8 cellular contexts compared by ENCODE assay signal in the genomic region with DNA sequence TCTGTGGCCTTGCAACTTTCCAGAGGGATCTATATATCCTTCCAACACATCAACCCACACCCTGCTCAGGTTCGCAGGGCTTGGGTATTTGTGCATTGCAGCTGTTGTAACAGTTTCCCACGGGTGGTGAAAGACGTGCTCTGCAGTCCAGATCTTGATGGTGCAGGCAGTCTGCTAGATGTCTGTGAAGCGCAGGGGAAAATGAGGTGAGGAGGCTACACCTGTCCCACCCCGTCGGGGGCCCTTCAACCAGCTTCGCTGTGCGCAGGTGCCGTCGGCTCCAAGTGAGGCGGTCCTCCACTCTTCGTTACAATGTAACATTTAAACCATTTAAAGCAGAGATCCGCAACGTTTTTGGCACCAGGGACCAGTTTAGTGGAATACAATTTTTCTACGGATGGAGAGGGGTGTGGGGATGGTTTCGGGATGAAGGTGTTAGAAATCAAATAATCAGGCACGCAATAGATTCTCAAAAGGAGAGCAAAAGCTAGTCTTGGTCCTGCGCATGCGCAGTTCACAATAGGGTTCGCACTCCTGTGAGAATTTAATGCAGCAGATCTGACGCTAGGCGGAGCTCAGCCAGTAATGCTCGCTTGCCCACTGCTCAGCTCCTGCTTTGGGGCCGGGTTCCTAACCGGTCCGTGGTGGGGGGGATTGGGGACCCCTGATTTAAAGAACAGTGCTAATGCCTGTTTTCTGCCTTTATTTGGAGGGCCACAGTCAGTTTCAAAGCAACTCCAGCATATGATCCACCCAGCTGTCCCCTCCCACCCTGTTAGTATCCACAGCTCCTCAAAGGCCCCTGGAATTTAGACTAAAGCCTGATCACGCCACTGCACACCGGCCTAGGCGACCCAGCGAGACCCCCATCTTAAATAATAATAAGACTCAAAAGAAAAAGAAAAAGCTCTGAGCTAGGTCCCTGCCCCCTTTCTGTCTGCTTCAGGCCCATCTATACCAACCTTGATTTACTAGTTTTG.
DNase-seq lines count a peak whose midpoint lies in the region; ATAC-seq and TF ChIP-seq lines count a peak whose summit lies in the region.

No MANE protein-coding gene starts in this region.

- peak; percentile 84 for TF ChIP-seq CTCF in astrocyte of the cerebellum (IDR thresholded peaks at IDR 0.05; ENCODE audit: low read depth, low read length, missing control alignments)

- no peaks in the 10 kb centered on the region for H3K9me3 Mint-ChIP-seq in T-helper 2 cell treated with Interferon-gamma antibody and Interleukin-4, amounts not matched to agents 5 μg/mL and 100 μg/mL, for 36 hours

- in situ Hi-C loops in astrocyte of the cerebellum (cut with HindIII; ENCODE audit: low sequenced_read_pairs) = loop anchor here (5.0 kb wide), 1 partner anchor 34 kb away; no protein-coding TSS in a partner anchor

- H3K4me1 Mint-ChIP-seq in T-helper 2 cell treated with Interferon-gamma antibody and Interleukin-4, amounts not matched to agents 5 μg/mL and 100 μg/mL, for 36 hours (ENCODE audit: low read depth) = peaks cover 14% of the 10 kb centered on the region

- peak overlapping the region; percentile 40 for H3K4me3 ChIP-seq in astrocyte of the cerebellum (ENCODE audit: low read depth, low read length)

- no peaks in the 10 kb centered on the region for H3K36me3 Mint-ChIP-seq in T-helper 2 cell treated with Interferon-gamma antibody and Interleukin-4, amounts not matched to agents 5 μg/mL and 100 μg/mL, for 36 hours (ENCODE audit: low read depth)

- DNase-seq in NCI-H187 (lab: John Stamatoyannopoulos, UW) = peak; percentile 94 to 97
- peak; percentile 88 for DNase-seq in T-helper 2 cell treated with Interferon-gamma antibody and Interleukin-4, amounts not matched to agents 5 μg/mL and 100 μg/mL, for 36 hours (ENCODE audit: low spot score)
- peak; percentile 74 for DNase-seq in astrocyte of the cerebellum (ENCODE audit: low read depth)
- peak; percentile 80 to 88 for DNase-seq in hippocampal formation (lab: John Stamatoyannopoulos, UW)
- peak; percentile 80 for DNase-seq in renal cortical epithelial cell (ENCODE audit: low read depth)
- no peak for DNase-seq in cerebellar nuclear complex (lab: John Stamatoyannopoulos, UW)

- peak; percentile 91 for ATAC-seq in GM18498 (IDR thresholded peaks at IDR 0.05; ENCODE audit: unreplicated experiment)
- ATAC-seq in HG02970 (IDR thresholded peaks at IDR 0.05; ENCODE audit: low FRiP score, unreplicated experiment) = peak; percentile 88

- H3K27ac Mint-ChIP-seq in T-helper 2 cell treated with Interferon-gamma antibody and Interleukin-4, amounts not matched to agents 5 μg/mL and 100 μg/mL, for 36 hours = peak overlapping the region; percentile 50

- peak overlapping the region; percentile 87 for H3K4me3 Mint-ChIP-seq in T-helper 2 cell treated with Interferon-gamma antibody and Interleukin-4, amounts not matched to agents 5 μg/mL and 100 μg/mL, for 36 hours

- peaks cover 33% of the 10 kb centered on the region for H3K27me3 Mint-ChIP-seq in T-helper 2 cell treated with Interferon-gamma antibody and Interleukin-4, amounts not matched to agents 5 μg/mL and 100 μg/mL, for 36 hours (ENCODE audit: low read depth)

Comparison
In these comparisons a context has a peak if more than half of its experiments do, and no peak if none do; other contexts are left out.
1. DNase-seq: peak in NCI-H187 (2 of 2), T-helper 2 cell treated with Interferon-gamma antibody and Interleukin-4, amounts not matched to agents 5 μg/mL and 100 μg/mL, for 36 hours (single experiment), astrocyte of the cerebellum (single experiment), hippocampal formation (2 of 2) and renal cortical epithelial cell (single experiment); none in cerebellar nuclear complex (0 of 2).